ENCODE assay signal across 13 cellular contexts in the genomic region with DNA sequence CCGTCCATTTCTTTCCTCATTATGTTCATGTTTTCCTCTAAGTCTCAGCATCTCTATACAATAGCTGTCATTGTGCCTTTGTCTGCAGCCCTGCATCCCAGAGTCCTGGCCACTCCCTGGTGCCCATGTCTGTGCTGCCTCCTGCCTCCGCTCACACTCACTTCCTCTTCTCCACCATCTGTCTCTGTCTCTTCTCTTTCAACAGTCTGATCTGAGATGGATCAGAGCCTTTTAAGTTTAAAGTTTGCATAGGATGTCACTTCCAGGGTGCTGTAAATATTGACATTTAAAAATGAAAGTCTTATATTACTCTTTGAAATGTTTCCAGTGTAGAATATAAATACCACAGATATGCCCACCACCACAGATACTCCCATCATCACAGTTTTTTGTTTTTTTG. TPM values are rescaled to one million over a fixed set of nuclear protein-coding genes. Genes with fewer than 3 reads are reported as not detected.
DNase-seq lines count a peak whose midpoint lies in the region; ATAC-seq, FAIRE-seq and TF ChIP-seq lines count a peak whose summit lies in the region.
"Had no signal": no experiment of that assay in that cellular context is flagged by ENCODE, and none has a peak within 500 bp of the region (broad histone marks: within the 10 kb centered on the region; RNA-seq: fewer than 3 reads in every experiment).

No MANE protein-coding gene starts in this region.

- TF ChIP-seq CTCF in left ventricle myocardium inferior (IDR thresholded peaks at IDR 0.05; ENCODE audit: borderline replicate concordance) (no peak), kidney (IDR thresholded peaks at IDR 0.05; ENCODE audit: borderline replicate concordance, extremely low read depth, insufficient read depth) (no peak)

- H3K4me3 ChIP-seq in left ventricle myocardium inferior: no peak overlapping the region
- H3K4me3 ChIP-seq in kidney (ENCODE audit: low read length in 2 of 2): no peak overlapping the region

- H3K27ac ChIP-seq in angular gyrus (ENCODE audit: low read depth, low read length) (peak overlapping the region; percentile 82), left ventricle myocardium inferior (replicated peaks) (no peak overlapping the region), kidney (ENCODE audit: low read depth in 2 of 2, low read length in 2 of 2) (no peak overlapping the region)

- no peak for FAIRE-seq in kidney (lab: Jason Lieb, UNC)
- FAIRE-seq: islet of Langerhans had no signal

- no peaks in the 10 kb centered on the region for H3K27me3 ChIP-seq in left ventricle myocardium inferior (ENCODE audit: low read depth)

- H3K4me1 ChIP-seq in left ventricle myocardium inferior (peaks cover 16% of the 10 kb centered on the region), kidney (ENCODE audit: control insufficient read depth in 1 of 2, insufficient read depth in 1 of 2, low read depth in 1 of 2, low read length in 2 of 2) (no peaks in the 10 kb centered on the region)

- DNase-seq in CD1c-positive myeloid dendritic cell (ENCODE audit: extremely low spot score): peak; percentile 19
- peak; percentile 49 for DNase-seq in MV-4-11 (lab: John Stamatoyannopoulos, UW)
- peak; percentile 75 for DNase-seq in midbrain (lab: John Stamatoyannopoulos, UW)
- DNase-seq in left ventricle myocardium inferior: no peak
- DNase-seq in NCI-H1417 (lab: John Stamatoyannopoulos, UW): no peak
- DNase-seq in kidney: no peak
- DNase-seq: DMS79 treated with DMSO at 0.1 percent for 48 hours; NCI-H1105; NCI-H524 treated with DMSO at 0.1 percent for 48 hours; stimulated activated CD4-positive, alpha-beta T cell treated with anti-CD3 and anti-CD28 coated beads, Interleukin-2, amount 100 ng/mL, for 24 hours had no signal

- H3K9me3 ChIP-seq in left ventricle myocardium inferior (replicated peaks): no peaks in the 10 kb centered on the region
- no peaks in the 10 kb centered on the region for H3K9me3 ChIP-seq in kidney (ENCODE audit: control insufficient read depth in 1 of 2, low read length in 2 of 2)

- no peak overlapping the region for H3K9ac ChIP-seq in kidney (ENCODE audit: low read length in 2 of 2)

- H3K36me3 ChIP-seq in left ventricle myocardium inferior (peaks cover 9% of the 10 kb centered on the region), kidney (ENCODE audit: control insufficient read depth in 1 of 2, insufficient read depth in 2 of 2, low read length in 2 of 2) (peaks cover 0 to 2% of the 10 kb centered on the region in 2 donors)

- no peak for ATAC-seq in GM18519 (IDR thresholded peaks at IDR 0.05; ENCODE audit: low FRiP score, unreplicated experiment)

- intact Hi-C loops in left ventricle myocardium inferior (cut with micrococcal nuclease) (no loop called here), kidney (cut with DNase I) (no loop called here)

RNA-seq across cellular contexts. Expression of a gene that starts 42.7 kb away (rescaled TPM):
- 63.5 TPM for total RNA-seq in left ventricle myocardium inferior
- total RNA-seq in kidney: 34.5 TPM
- 68.7 TPM for polyA plus RNA-seq in kidney (ENCODE audit: insufficient read depth, low read depth, low replicate concordance)

RNA-seq across cellular contexts. Expression of a gene that starts 51.2 kb away (rescaled TPM):
- total RNA-seq in left ventricle myocardium inferior (10.9 TPM), kidney (18.3 TPM)
- polyA plus RNA-seq in kidney (ENCODE audit: insufficient read depth, low read depth, low replicate concordance): 21.9 TPM

Comparison
In these comparisons a context has a peak if more than half of its experiments do, and no peak if none do; other contexts are left out.
1. DNase-seq: peak in CD1c-positive myeloid dendritic cell (single experiment), MV-4-11 (single experiment) and midbrain (single experiment); none in left ventricle myocardium inferior (single experiment), NCI-H1417 (0 of 3) and kidney (single experiment).